ENCODE assay signal across 13 cellular contexts in genomic region chr3:62373215-62373614, GRCh38. TPM values are rescaled to one million over a fixed set of nuclear protein-coding genes. Genes with fewer than 3 reads are reported as not detected.
DNase-seq lines count a peak whose midpoint lies in the region; ATAC-seq and TF ChIP-seq lines count a peak whose summit lies in the region.
"Had no signal": no experiment of that assay in that cellular context is flagged by ENCODE, and none has a peak within 500 bp of the region (broad histone marks: within the 10 kb centered on the region; RNA-seq: fewer than 3 reads in every experiment).

Gene FEZF2, minus strand, starts transcription at chr3:62373550. Its CDS starts 682 bp downstream, at chr3:62372868.

- DNase-seq in NCI-H2171 treated with DMSO at 0.1 percent for 48 hours (lab: John Stamatoyannopoulos, UW) (peak; percentile 1), NCI-H2171 (lab: John Stamatoyannopoulos, UW) (no peak), T-helper 17 cell (no peak), glutamatergic neuron (peak; percentile 34), NCI-H526 treated with DMSO at 0.1 percent for 48 hours (lab: John Stamatoyannopoulos, UW) (no peak), medulla oblongata (ENCODE audit: extremely low spot score) (no peak), G401 (ENCODE audit: low spot score) (no peak)
- DNase-seq: activated naive CD4-positive, alpha-beta T cell treated with Interleukin-2 at 50 U/mL for 16 hours; OCI-M1; transverse colon had no signal

- H3K36me3 Mint-ChIP-seq in T-helper 17 cell (ENCODE audit: low read depth): no peaks in the 10 kb centered on the region
- no peaks in the 10 kb centered on the region for H3K36me3 Mint-ChIP-seq in glutamatergic neuron (ENCODE audit: unreplicated experiment)
- H3K36me3 Mint-ChIP-seq: mesothelial cell of epicardium had no signal

- peaks cover 20 to 37% (median 36%) of the 10 kb centered on the region in 3 donors for H3K4me1 ChIP-seq in skeletal muscle tissue (ENCODE audit: control insufficient read depth in 3 of 3, insufficient read depth in 3 of 3, low read length in 3 of 3)

- H3K27me3 ChIP-seq in skeletal muscle tissue (ENCODE audit: control insufficient read depth in 3 of 3, insufficient read depth in 3 of 3, low read length in 3 of 3): peaks cover 86 to 96% (median 92%) of the 10 kb centered on the region in 3 donors

- H3K27ac Mint-ChIP-seq in T-helper 17 cell (no peak within 1 kb of the TSS), glutamatergic neuron (ENCODE audit: unreplicated experiment) (no peak within 1 kb of the TSS)
- H3K27ac Mint-ChIP-seq: mesothelial cell of epicardium had no signal

- in situ Hi-C loops in G401 (cut with HindIII; ENCODE audit: low sequenced_read_pairs): no loop called here

- no peak within 1 kb of the TSS for H3K27ac ChIP-seq in skeletal muscle tissue (ENCODE audit: low read depth, low read length)
- H3K27ac ChIP-seq: transverse colon had no signal

- peak within 1 kb of the TSS; percentile 54 to 63 (median 61) for H3K4me3 ChIP-seq in skeletal muscle tissue (ENCODE audit: low read length in 3 of 3)

- TF ChIP-seq CTCF in glutamatergic neuron (IDR thresholded peaks at IDR 0.05; ENCODE audit: partially characterized antibody, unreplicated experiment): no peak

- no peak within 1 kb of the TSS for H3K9ac ChIP-seq in skeletal muscle tissue (ENCODE audit: low read depth in 1 of 3, low read length in 3 of 3)

- H3K9me3 Mint-ChIP-seq in glutamatergic neuron (ENCODE audit: unreplicated experiment): peaks cover 17% of the 10 kb centered on the region
- H3K9me3 Mint-ChIP-seq: mesothelial cell of epicardium had no signal

- H3K27me3 Mint-ChIP-seq in T-helper 17 cell: peaks cover 82% of the 10 kb centered on the region
- peaks cover 55% of the 10 kb centered on the region for H3K27me3 Mint-ChIP-seq in glutamatergic neuron (ENCODE audit: unreplicated experiment)

- ATAC-seq in T-helper 17 cell: no peak

- H3K4me1 Mint-ChIP-seq in T-helper 17 cell (no peaks in the 10 kb centered on the region), glutamatergic neuron (ENCODE audit: low read depth, unreplicated experiment) (peaks cover 28% of the 10 kb centered on the region)

- H3K4me3 Mint-ChIP-seq in T-helper 17 cell (peak within 1 kb of the TSS; percentile 5), glutamatergic neuron (ENCODE audit: unreplicated experiment) (peak within 1 kb of the TSS; percentile 62)
- H3K4me3 Mint-ChIP-seq: mesothelial cell of epicardium had no signal

- H3K9me3 ChIP-seq in T-helper 17 cell (ENCODE audit: control insufficient read depth, low read length, poor library complexity, severe bottlenecking) (no peaks in the 10 kb centered on the region), skeletal muscle tissue (ENCODE audit: control insufficient read depth in 3 of 3, low read length in 3 of 3) (no peaks in the 10 kb centered on the region)
- H3K9me3 ChIP-seq: transverse colon had no signal

- H3K36me3 ChIP-seq in skeletal muscle tissue (ENCODE audit: control insufficient read depth in 3 of 3, insufficient read depth in 3 of 3, low read length in 3 of 3): no peaks in the 10 kb centered on the region
- H3K36me3 ChIP-seq: transverse colon had no signal

RNA-seq across cellular contexts. Expression of gene FEZF2, which starts in this region (rescaled TPM):
- not detected for total RNA-seq in T-helper 17 cell
- total RNA-seq in glutamatergic neuron (ENCODE audit: unreplicated experiment): 0.49 TPM
- total RNA-seq in skeletal muscle tissue: not detected
- total RNA-seq in G401 (2014; rRNA removed; shearing (Covaris generic)): not detected in 2 replicates
- total RNA-seq: LHCN-M2, mesothelial cell of epicardium, transverse colon had no signal

Comparison
In these comparisons a context has a peak if more than half of its experiments do, and no peak if none do; other contexts are left out.
1. Peak in DNase-seq in glutamatergic neuron; RNA of the gene not detected or under 1 TPM.